In the genomic region with DNA sequence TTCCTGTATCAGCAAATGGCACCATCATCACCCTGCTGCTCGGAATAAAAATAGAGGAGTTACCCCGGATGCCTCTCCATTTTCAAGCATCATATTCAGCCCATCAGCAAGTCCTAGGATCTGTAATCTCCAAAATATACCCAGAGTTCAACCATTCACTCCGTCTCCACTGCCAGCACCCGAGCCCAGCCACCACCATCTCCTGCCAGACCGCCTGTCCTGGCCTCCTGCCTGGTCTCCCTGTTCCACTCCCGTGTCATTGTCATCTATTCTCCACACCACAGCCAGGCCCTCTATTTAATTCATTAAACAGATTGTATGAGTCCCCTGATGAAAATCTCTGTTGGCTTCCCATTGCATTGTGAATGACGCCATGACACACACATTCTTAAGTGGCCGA, we compare ENCODE assay signal across 34 cellular contexts.
"Had no signal": no experiment of that assay in that cellular context is flagged by ENCODE, and none has a peak within 500 bp of the region (broad histone marks: within the 10 kb centered on the region; RNA-seq: fewer than 3 reads in every experiment).

No MANE protein-coding gene starts in this region.

- H3K36me3 ChIP-seq: MG63 had no signal

- H3K27me3 ChIP-seq: MG63 had no signal

- DNase-seq: Karpas-422, Kasumi-1, MG63, MM.1S, MV-4-11, NCI-H1048, NCI-H1092, NCI-H1092 treated with DMSO at 0.1 percent for 48 hours, NCI-H1105, NCI-H1105 treated with DMSO at 0.1 percent for 48 hours, NCI-H1417, NCI-H1417 treated with DMSO at 0.1 percent for 48 hours, NCI-H1436, NCI-H1436 treated with DMSO at 0.1 percent for 48 hours, NCI-H146, NCI-H1694, NCI-H1694 treated with DMSO at 0.1 percent for 48 hours, NCI-H187, NCI-H187 treated with DMSO at 0.1 percent for 48 hours, NCI-H1930, NCI-H2029, NCI-H2029 treated with DMSO at 0.1 percent for 48 hours, NCI-H2081, NCI-H2081 treated with DMSO at 0.1 percent for 48 hours, NCI-H2107, NCI-H2171, NCI-H2171 treated with DMSO at 0.1 percent for 48 hours, NCI-H2227 treated with DMSO at 0.1 percent for 48 hours, NCI-H226, NCI-H345, NCI-H446, NCI-H446 treated with DMSO at 0.1 percent for 48 hours, NCI-H510A had no signal

- H3K4me3 ChIP-seq: MG63 had no signal

- H3K27ac ChIP-seq: KMS-11 had no signal

- H3K9me3 ChIP-seq: MG63 had no signal
